1 cellular context compared by ENCODE assay signal in genomic region chr2:155975734-155976133, GRCh38.
TF ChIP-seq lines count a peak whose summit lies in the region.

No MANE protein-coding gene starts in this region.

TF ChIP-seq in liver, 16 proteins besides CTCF, POLR2A, EP300 and RAD21 (continued from another document):
- TF ChIP-seq REST (IDR thresholded peaks at IDR 0.05) = peak; percentile 64
- peak; percentile 87 for TF ChIP-seq NR2F2 (IDR thresholded peaks at IDR 0.05)
- TF ChIP-seq MAX (IDR thresholded peaks at IDR 0.05) = no peak
- peak; percentile 76 to 81 for TF ChIP-seq RXRA (IDR thresholded peaks at IDR 0.05)
- TF ChIP-seq JUND (IDR thresholded peaks at IDR 0.05) = peak; percentile 62 to 83
- TF ChIP-seq EGR1 (IDR thresholded peaks at IDR 0.05; ENCODE audit: low read depth in 2 of 2) = peak in 1 of 2 donors; percentile 67
- peak; percentile 77 for TF ChIP-seq YY1 (IDR thresholded peaks at IDR 0.05)
- peak; percentile 22 for TF ChIP-seq ATF3 (IDR thresholded peaks at IDR 0.05)
- TF ChIP-seq TAF1 (conservative IDR thresholded peaks at IDR 0.05) = no peak
- TF ChIP-seq FOXA1 (IDR thresholded peaks at IDR 0.05) = peak; percentile 84
